15 cellular contexts compared by ENCODE assay signal in genomic region chr2:7703523-7704144, GRCh38.
DNase-seq lines count a peak whose midpoint lies in the region; ATAC-seq and TF ChIP-seq lines count a peak whose summit lies in the region.
"Had no signal": no experiment of that assay in that cellular context is flagged by ENCODE, and none has a peak within 500 bp of the region (broad histone marks: within the 10 kb centered on the region; RNA-seq: fewer than 3 reads in every experiment).

No MANE protein-coding gene starts in this region.

- peak; percentile 29 for ATAC-seq in HG03159 (IDR thresholded peaks at IDR 0.05; ENCODE audit: unreplicated experiment)
- ATAC-seq: right lobe of liver had no signal

- POLR2A ChIA-PET in GM10248 (lab: Yijun Ruan, JAX), result no interaction called here

- CTCF ChIA-PET in GM10248 (lab: Yijun Ruan, JAX), result interaction anchor here (0.8 kb wide), 1 partner anchor 32 kb away, joined by 3 read pairs; no protein-coding TSS in a partner anchor

- TF ChIP-seq CTCF in GM10248 (IDR thresholded peaks at IDR 0.05; ENCODE audit: control extremely low read depth, extremely low read depth, low read depth, missing control alignments), result no peak

- peak; percentile 71 for DNase-seq in DMS153 treated with DMSO at 0.1 percent for 48 hours (lab: John Stamatoyannopoulos, UW; ENCODE audit: unreplicated experiment)
- DNase-seq in NCI-H2227 treated with DMSO at 0.1 percent for 48 hours (lab: John Stamatoyannopoulos, UW), result peak; percentile 60
- DNase-seq in germinal center (ENCODE audit: low spot score), result peak; percentile 16
- DNase-seq in globus pallidus (ENCODE audit: low spot score), result no peak
- DNase-seq in GM19240 (ENCODE audit: insufficient read length, low spot score), result no peak
- no peak for DNase-seq in GM10248 (ENCODE audit: extremely low spot score)
- no peak for DNase-seq in stimulated activated CD4-positive, alpha-beta T cell treated with anti-CD3 and anti-CD28 coated beads, Interleukin-2, amount 100 ng/mL, for 24 hours
- DNase-seq: activated CD4-positive, alpha-beta T cell treated with anti-CD3 and anti-CD28 coated beads, Interleukin-2, amount 50 U/mL, for 48 hours; Caco-2; central memory CD4-positive, alpha-beta T cell; nephron progenitor cell; NK-92 treated with Interleukin-12 subunit alpha and Interleukin-12 subunit beta, amount 100 ng/mL, for 24 hours; right lobe of liver; stimulated activated CD4-positive, alpha-beta T cell treated with anti-CD3 and anti-CD28 coated beads, Interleukin-4, amount 100 ng/mL, for 1 hour had no signal

Comparison
In these comparisons a context has a peak if more than half of its experiments do, and no peak if none do; other contexts are left out.
1. DNase-seq: peak in DMS153 treated with DMSO at 0.1 percent for 48 hours (single experiment), NCI-H2227 treated with DMSO at 0.1 percent for 48 hours (single experiment) and germinal center (single experiment); none in globus pallidus (single experiment), GM19240 (single experiment), GM10248 (single experiment) and stimulated activated CD4-positive, alpha-beta T cell treated with anti-CD3 and anti-CD28 coated beads, Interleukin-2, amount 100 ng/mL, for 24 hours (0 of 2).